In genomic region chr18:57586243-57587049, GRCh38 we compare ENCODE assay signal across 8 cellular contexts. TPM values are rescaled to one million over a fixed set of nuclear protein-coding genes. Genes with fewer than 3 reads are reported as not detected.
DNase-seq lines count a peak whose midpoint lies in the region; ATAC-seq and TF ChIP-seq lines count a peak whose summit lies in the region.

FECH (minus strand) TSS chr18:57586702; CDS start chr18:57586620, 82 bp downstream.

- no peaks in the 10 kb centered on the region for H3K9me3 ChIP-seq in Karpas-422 (ENCODE audit: low read length)

- H3K27me3 Mint-ChIP-seq in activated naive CD8-positive, alpha-beta T cell treated with anti-CD3 and anti-CD28 coated beads, Interleukin-2, amount 50 U/mL, for 24 hours = no peaks in the 10 kb centered on the region
- H3K27me3 Mint-ChIP-seq in type B pancreatic cell = no peaks in the 10 kb centered on the region

- H3K4me3 Mint-ChIP-seq in activated naive CD8-positive, alpha-beta T cell treated with anti-CD3 and anti-CD28 coated beads, Interleukin-2, amount 50 U/mL, for 24 hours = peak within 1 kb of the TSS; percentile 83
- peak within 1 kb of the TSS; percentile 89 for H3K4me3 Mint-ChIP-seq in type B pancreatic cell

- intact Hi-C loops in cardiac septum (cut with DNase I) = no loop called here
- intact Hi-C loops in posterior cingulate gyrus (cut with DNase I) = loop anchor here (5.0 kb wide), 1 partner anchor 36 kb away; the partner anchor contains the start of gene NARS1

- peaks cover 28% of the 10 kb centered on the region for H3K4me1 Mint-ChIP-seq in activated naive CD8-positive, alpha-beta T cell treated with anti-CD3 and anti-CD28 coated beads, Interleukin-2, amount 50 U/mL, for 24 hours
- H3K4me1 Mint-ChIP-seq in type B pancreatic cell (ENCODE audit: unreplicated experiment) = peaks cover 11% of the 10 kb centered on the region

- peak within 1 kb of the TSS; percentile 78 for H3K27ac Mint-ChIP-seq in activated naive CD8-positive, alpha-beta T cell treated with anti-CD3 and anti-CD28 coated beads, Interleukin-2, amount 50 U/mL, for 24 hours
- peak within 1 kb of the TSS; percentile 90 for H3K27ac Mint-ChIP-seq in type B pancreatic cell

- H3K4me1 ChIP-seq in Karpas-422 (ENCODE audit: low read length) = peaks cover 18% of the 10 kb centered on the region

- no peaks in the 10 kb centered on the region for H4K20me1 ChIP-seq in Karpas-422 (ENCODE audit: insufficient read depth, low read depth, low read length)

- H3K27ac ChIP-seq in Karpas-422 (ENCODE audit: low read length) = no peak within 1 kb of the TSS

- H3K9me2 ChIP-seq in Karpas-422 (replicated peaks; ENCODE audit: insufficient read depth, low read length) = no peaks in the 10 kb centered on the region

- no peaks in the 10 kb centered on the region for H3K27me3 ChIP-seq in Karpas-422 (ENCODE audit: low read length)

- peak; percentile 88 for ATAC-seq in GM21786 (IDR thresholded peaks at IDR 0.05; ENCODE audit: unreplicated experiment)
- ATAC-seq in activated naive CD8-positive, alpha-beta T cell treated with anti-CD3 and anti-CD28 coated beads, Interleukin-2, amount 50 U/mL, for 24 hours = peak; percentile 87

- H3K4me3 ChIP-seq in Karpas-422 (ENCODE audit: low read length) = peak within 1 kb of the TSS; percentile 83

- no peaks in the 10 kb centered on the region for H3K79me2 ChIP-seq in Karpas-422 (ENCODE audit: low read length)

- peak within 1 kb of the TSS; percentile 85 for H3K4me2 ChIP-seq in Karpas-422 (ENCODE audit: low read depth, low read length, poor library complexity, severe bottlenecking)

- H3K9me3 Mint-ChIP-seq in activated naive CD8-positive, alpha-beta T cell treated with anti-CD3 and anti-CD28 coated beads, Interleukin-2, amount 50 U/mL, for 24 hours = no peaks in the 10 kb centered on the region
- no peaks in the 10 kb centered on the region for H3K9me3 Mint-ChIP-seq in type B pancreatic cell

- DNase-seq in GF-D8 (lab: John Stamatoyannopoulos, UW) = peak; percentile 20
- peak; percentile 66 for DNase-seq in Karpas-422
- DNase-seq in T follicular helper cell (ENCODE audit: low read depth) = peak; percentile 45
- peak; percentile 72 for DNase-seq in activated naive CD8-positive, alpha-beta T cell treated with anti-CD3 and anti-CD28 coated beads, Interleukin-2, amount 50 U/mL, for 24 hours
- peak; percentile 92 for DNase-seq in cardiac septum (ENCODE audit: low spot score)
- peak; percentile 73 to 98 (median 83) for DNase-seq in posterior cingulate gyrus
- DNase-seq in type B pancreatic cell (ENCODE audit: extremely low spot score, unreplicated experiment) = peak; percentile 80

- H3K9ac ChIP-seq in Karpas-422 (ENCODE audit: low read length) = peak within 1 kb of the TSS; percentile 78

- peak within 1 kb of the TSS; percentile 71 for H2AFZ ChIP-seq in Karpas-422 (ENCODE audit: low read length)

- TF ChIP-seq CTCF in type B pancreatic cell (conservative IDR thresholded peaks at IDR 0.05) = peak; percentile 38

- H3K36me3 ChIP-seq in Karpas-422 (ENCODE audit: insufficient read depth, low read length) = no peaks in the 10 kb centered on the region

- peaks cover 5% of the 10 kb centered on the region for H3K36me3 Mint-ChIP-seq in activated naive CD8-positive, alpha-beta T cell treated with anti-CD3 and anti-CD28 coated beads, Interleukin-2, amount 50 U/mL, for 24 hours (ENCODE audit: low read depth)
- peaks cover 3% of the 10 kb centered on the region for H3K36me3 Mint-ChIP-seq in type B pancreatic cell

RNA-seq across cellular contexts. Expression of gene FECH, which starts in this region (rescaled TPM):
- 18.8 and 30.4 TPM in 2 replicates for total RNA-seq in Karpas-422 (2014; rRNA removed; shearing (Covaris generic); ENCODE audit: low replicate concordance)
- total RNA-seq in cardiac septum (39.5 TPM), type B pancreatic cell (ENCODE audit: low replicate concordance) (22.1 and 43.1 TPM in 2 replicates)

Comparison
In these comparisons a context has a peak if more than half of its experiments do, and no peak if none do; other contexts are left out.
1. DNase-seq: peak in every context shown above with its lines; median percentile 92 in cardiac septum; 83 in posterior cingulate gyrus; 80 in type B pancreatic cell; 72 in activated naive CD8-positive, alpha-beta T cell treated with anti-CD3 and anti-CD28 coated beads, Interleukin-2, amount 50 U/mL, for 24 hours; 66 in Karpas-422; 45 in T follicular helper cell; 20 in GF-D8.